In genomic region chr15:70597056-70597603, GRCh38 we compare ENCODE assay signal across 15 cellular contexts.
DNase-seq lines count a peak whose midpoint lies in the region; TF ChIP-seq lines count a peak whose summit lies in the region.
"Had no signal": no experiment of that assay in that cellular context is flagged by ENCODE, and none has a peak within 500 bp of the region (broad histone marks: within the 10 kb centered on the region; RNA-seq: fewer than 3 reads in every experiment).

No MANE protein-coding gene starts in this region.

- no peaks in the 10 kb centered on the region for H3K27me3 ChIP-seq in MG63

- peaks cover 26% of the 10 kb centered on the region for H3K36me3 Mint-ChIP-seq in osteocyte (ENCODE audit: unreplicated experiment)

- H3K4me3 ChIP-seq in MG63 (no peak overlapping the region), choroid plexus epithelial cell (ENCODE audit: low read depth, low read length) (no peak overlapping the region)
- H3K4me3 ChIP-seq: PC-9 had no signal

- H3K4me1 Mint-ChIP-seq in osteocyte (ENCODE audit: unreplicated experiment), result no peaks in the 10 kb centered on the region
- H3K4me1 Mint-ChIP-seq: nephron had no signal

- peaks cover 26% of the 10 kb centered on the region for H3K9me3 Mint-ChIP-seq in osteocyte (ENCODE audit: unreplicated experiment)

- H3K36me3 ChIP-seq in MG63, result no peaks in the 10 kb centered on the region

- H3K27me3 Mint-ChIP-seq in osteocyte (ENCODE audit: unreplicated experiment), result peaks cover 37% of the 10 kb centered on the region

- H3K4me3 Mint-ChIP-seq in osteocyte (ENCODE audit: unreplicated experiment), result no peak overlapping the region
- H3K4me3 Mint-ChIP-seq: activated T-cell treated with anti-CD3 and anti-CD28 coated beads, Interleukin-2, amount 50 U/mL, for 72 hours; nephron had no signal

- no peak for TF ChIP-seq CTCF in choroid plexus epithelial cell (conservative IDR thresholded peaks at IDR 0.05; ENCODE audit: low read depth, low read length)
- no peak for TF ChIP-seq CTCF in osteocyte (IDR thresholded peaks at IDR 0.05)

- H3K9me3 ChIP-seq in MG63, result peaks cover 19% of the 10 kb centered on the region

- DNase-seq in EH (ENCODE audit: low read depth) (peak; percentile 62), MG63 (peak; percentile 33), choroid plexus epithelial cell (ENCODE audit: low read depth) (peak; percentile 56), osteocyte (ENCODE audit: extremely low spot score, unreplicated experiment) (peak; percentile 54), AG08395 (ENCODE audit: low spot score) (no peak), NCI-H510A (lab: John Stamatoyannopoulos, UW) (no peak), T-helper 2 cell (no peak)
- DNase-seq in stimulated activated naive CD4-positive, alpha-beta T cell treated with Interleukin-2 at 50 U/mL for 16 hours (lab: John Stamatoyannopoulos, UW), result no peak
- DNase-seq: central memory CD4-positive, alpha-beta T cell; NCI-H187; NCI-H526; substantia nigra had no signal

- H3K27ac Mint-ChIP-seq in osteocyte (ENCODE audit: unreplicated experiment), result no peak overlapping the region
- H3K27ac Mint-ChIP-seq: activated T-cell treated with anti-CD3 and anti-CD28 coated beads, Interleukin-2, amount 50 U/mL, for 72 hours; nephron had no signal

Comparison
In these comparisons a context has a peak if more than half of its experiments do, and no peak if none do; other contexts are left out.
1. DNase-seq: peak in EH (single experiment), MG63 (single experiment), choroid plexus epithelial cell (single experiment) and osteocyte (single experiment); none in AG08395 (single experiment), NCI-H510A (single experiment), stimulated activated naive CD4-positive, alpha-beta T cell treated with Interleukin-2 at 50 U/mL for 16 hours (single experiment) and T-helper 2 cell (0 of 5).